8 cellular contexts compared by ENCODE assay signal in genomic region chr1:76868154-76868882, GRCh38. TPM values are rescaled to one million over a fixed set of nuclear protein-coding genes. Genes with fewer than 3 reads are reported as not detected.
DNase-seq lines count a peak whose midpoint lies in the region; ATAC-seq and TF ChIP-seq lines count a peak whose summit lies in the region.

No MANE protein-coding gene starts in this region.

- 1% methylated on average over 10 to 65 of the region's 65 CpGs for WGBS in endodermal cell (ENCODE audit: insufficient coverage in 1 of 2, insufficient read length in 1 of 2), 2 experiments

- peak; percentile 72 for TF ChIP-seq CTCF in endodermal cell (conservative IDR thresholded peaks at IDR 0.05)
- TF ChIP-seq CTCF in mucosa of descending colon (IDR thresholded peaks at IDR 0.05) = no peak
- TF ChIP-seq CTCF in upper lobe of right lung (IDR thresholded peaks at IDR 0.05) = peak; percentile 20

- no peaks in the 10 kb centered on the region for H3K36me3 ChIP-seq in endodermal cell (ENCODE audit: control insufficient read depth, insufficient read depth, low read length)
- H3K36me3 ChIP-seq in mucosa of descending colon (ENCODE audit: low read depth) = no peaks in the 10 kb centered on the region
- H3K36me3 ChIP-seq in upper lobe of right lung = no peaks in the 10 kb centered on the region

- H3K4me1 ChIP-seq in endodermal cell (ENCODE audit: control insufficient read depth, insufficient read depth, low read length) = no peaks in the 10 kb centered on the region
- H3K4me1 ChIP-seq in mucosa of descending colon (ENCODE audit: low read depth) = no peaks in the 10 kb centered on the region
- peaks cover 13% of the 10 kb centered on the region for H3K4me1 ChIP-seq in upper lobe of right lung

- no peaks in the 10 kb centered on the region for H3K9me3 Mint-ChIP-seq in T-helper 1 cell treated with Interleukin-12 subunit alpha and Interleukin-12 subunit beta and Interleukin-4 antibody, amounts not matched to agents 30 μg/mL and 1 μg/mL, for 36 hours
- H3K9me3 Mint-ChIP-seq in endodermal cell = no peaks in the 10 kb centered on the region

- H3K27ac Mint-ChIP-seq in T-helper 1 cell treated with Interleukin-12 subunit alpha and Interleukin-12 subunit beta and Interleukin-4 antibody, amounts not matched to agents 30 μg/mL and 1 μg/mL, for 36 hours = no peak overlapping the region
- no peak overlapping the region for H3K27ac Mint-ChIP-seq in endodermal cell

- DNase-seq in endodermal cell (peak; percentile 88), mucosa of descending colon (peak in 1 of 3 donors; percentile 38), upper lobe of right lung (peak; percentile 69), NCI-H2081 (lab: John Stamatoyannopoulos, UW) (no peak), medulla oblongata (ENCODE audit: extremely low spot score) (no peak)

- peaks cover 19% of the 10 kb centered on the region for H3K27me3 ChIP-seq in endodermal cell (ENCODE audit: control insufficient read depth, insufficient read depth, low read length, poor library complexity, severe bottlenecking)
- H3K27me3 ChIP-seq in upper lobe of right lung = peaks cover 30% of the 10 kb centered on the region

- no peaks in the 10 kb centered on the region for H3K36me3 Mint-ChIP-seq in T-helper 1 cell treated with Interleukin-12 subunit alpha and Interleukin-12 subunit beta and Interleukin-4 antibody, amounts not matched to agents 30 μg/mL and 1 μg/mL, for 36 hours (ENCODE audit: low read depth)
- H3K36me3 Mint-ChIP-seq in endodermal cell (ENCODE audit: low read depth) = peaks cover 9% of the 10 kb centered on the region

- H3K27me3 Mint-ChIP-seq in T-helper 1 cell treated with Interleukin-12 subunit alpha and Interleukin-12 subunit beta and Interleukin-4 antibody, amounts not matched to agents 30 μg/mL and 1 μg/mL, for 36 hours (ENCODE audit: low read depth) = peaks cover 70% of the 10 kb centered on the region
- H3K27me3 Mint-ChIP-seq in endodermal cell (ENCODE audit: insufficient read depth) = peaks cover 60% of the 10 kb centered on the region

- peak; percentile 62 for ATAC-seq in HG02798 (IDR thresholded peaks at IDR 0.05; ENCODE audit: poor library complexity, unreplicated experiment)
- peak; percentile 56 for ATAC-seq in mucosa of descending colon
- ATAC-seq in upper lobe of right lung = peak; percentile 82

- H3K4me1 Mint-ChIP-seq in T-helper 1 cell treated with Interleukin-12 subunit alpha and Interleukin-12 subunit beta and Interleukin-4 antibody, amounts not matched to agents 30 μg/mL and 1 μg/mL, for 36 hours (ENCODE audit: low read depth) = no peaks in the 10 kb centered on the region
- H3K4me1 Mint-ChIP-seq in endodermal cell = peaks cover 8% of the 10 kb centered on the region

- H3K4me3 ChIP-seq in GM08714 (ENCODE audit: low read length) = peak overlapping the region; percentile 9
- peak overlapping the region; percentile 92 for H3K4me3 ChIP-seq in endodermal cell (ENCODE audit: low read length)
- H3K4me3 ChIP-seq in mucosa of descending colon = no peak overlapping the region
- peak overlapping the region; percentile 52 for H3K4me3 ChIP-seq in upper lobe of right lung

- no peak overlapping the region for H3K27ac ChIP-seq in endodermal cell (ENCODE audit: low read depth, low read length)
- no peak overlapping the region for H3K27ac ChIP-seq in upper lobe of right lung

- no peaks in the 10 kb centered on the region for H3K9me3 ChIP-seq in endodermal cell (ENCODE audit: control insufficient read depth, low read length)
- H3K9me3 ChIP-seq in mucosa of descending colon = no peaks in the 10 kb centered on the region
- no peaks in the 10 kb centered on the region for H3K9me3 ChIP-seq in upper lobe of right lung

- intact Hi-C loops in mucosa of descending colon (cut with DNase I, micrococcal nuclease) (no loop called here), upper lobe of right lung (cut with DNase I) (no loop called here)

- peak overlapping the region; percentile 42 for H3K9ac ChIP-seq in endodermal cell (ENCODE audit: extremely low read depth, low read length, poor library complexity, severe bottlenecking)

- peak overlapping the region; percentile 58 for H3K4me3 Mint-ChIP-seq in T-helper 1 cell treated with Interleukin-12 subunit alpha and Interleukin-12 subunit beta and Interleukin-4 antibody, amounts not matched to agents 30 μg/mL and 1 μg/mL, for 36 hours
- peak overlapping the region; percentile 88 for H3K4me3 Mint-ChIP-seq in endodermal cell

RNA-seq across cellular contexts. Expression of gene ST6GALNAC5, which starts 1.0 kb away (rescaled TPM):
- total RNA-seq in endodermal cell (1 to 10 TPM; 9.1 to 9.4 TPM), mucosa of descending colon (1 to 10 TPM in 2 of 3 donors, under 1 TPM in 1; 0.38 to 3.8 (median 1.3) TPM), upper lobe of right lung (23.1 TPM)
- polyA plus RNA-seq in endodermal cell (2013, experiment 1 of 2) = 14.6 TPM
- 12.7 TPM for polyA plus RNA-seq in endodermal cell (2013, experiment 2 of 2)

Comparison
In these comparisons a context has a peak if more than half of its experiments do, and no peak if none do; other contexts are left out.
1. DNase-seq: peak in endodermal cell (single experiment) and upper lobe of right lung (single experiment); none in NCI-H2081 (0 of 2) and medulla oblongata (single experiment).
2. Peak in every context shown above with its lines, with median percentiles within 50 percentile points of each other: ATAC-seq.